12 cellular contexts compared by ENCODE assay signal in the genomic region with DNA sequence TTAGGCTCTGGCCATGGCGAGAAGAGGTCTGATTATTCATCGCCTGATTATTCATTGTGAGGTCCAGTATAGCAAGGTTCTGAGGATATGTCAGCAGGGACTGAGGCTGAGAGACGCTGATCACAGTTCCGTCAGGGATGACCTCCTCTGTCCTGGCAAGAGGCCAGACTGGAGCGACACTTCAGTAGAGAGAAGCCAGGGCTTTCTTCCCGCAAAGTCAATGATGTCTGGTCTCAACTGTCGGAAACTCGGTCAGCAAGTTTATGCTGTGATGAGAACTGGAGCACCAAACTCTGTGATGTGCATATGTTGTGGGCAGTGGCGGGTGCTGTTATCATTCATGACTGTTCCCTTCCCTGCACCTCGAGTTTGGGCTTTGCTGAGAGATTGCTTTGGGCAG. TPM values are rescaled to one million over a fixed set of nuclear protein-coding genes. Genes with fewer than 3 reads are reported as not detected.
DNase-seq lines count a peak whose midpoint lies in the region; ATAC-seq, FAIRE-seq and TF ChIP-seq lines count a peak whose summit lies in the region.
"Had no signal": no experiment of that assay in that cellular context is flagged by ENCODE, and none has a peak within 500 bp of the region (broad histone marks: within the 10 kb centered on the region; RNA-seq: fewer than 3 reads in every experiment).

No MANE protein-coding gene starts in this region.

- no peak overlapping the region for H2AK5ac ChIP-seq in H9 (ENCODE audit: insufficient read length, low read length)

- H3K79me2 ChIP-seq in H9 (ENCODE audit: insufficient read depth, low read length) (no peaks in the 10 kb centered on the region), keratinocyte (ENCODE audit: control insufficient read depth, insufficient read depth, low read length) (no peaks in the 10 kb centered on the region)

- H2BK20ac ChIP-seq in H9 (ENCODE audit: low read depth, low read length, poor library complexity, severe bottlenecking): no peak overlapping the region

- peak overlapping the region in 2 of 3 donors; percentile 82 to 93 for H3K27ac Mint-ChIP-seq in CD4-positive, CD25-positive, alpha-beta regulatory T cell
- peak overlapping the region; percentile 81 to 100 (median 86); a peak in 5 of 7 replicates for H3K27ac Mint-ChIP-seq in H9

- H4K91ac ChIP-seq in H9 (ENCODE audit: insufficient read length, low read depth, low read length): no peak overlapping the region

- no peak overlapping the region for H2BK12ac ChIP-seq in H9 (ENCODE audit: insufficient read length, low read depth, low read length)

- no peaks in the 10 kb centered on the region for H3K27me3 ChIP-seq in CD4-positive, CD25-positive, alpha-beta regulatory T cell (ENCODE audit: control insufficient read depth, insufficient read depth, low read length)
- H3K27me3 ChIP-seq in H9 (ENCODE audit: insufficient read depth, low read length): no peaks in the 10 kb centered on the region
- H3K27me3 ChIP-seq in keratinocyte (ENCODE audit: control insufficient read depth, extremely low read depth, insufficient read depth, low read length): no peaks in the 10 kb centered on the region
- H3K27me3 ChIP-seq: cardiac muscle cell had no signal

- no peaks in the 10 kb centered on the region for H3K27me3 Mint-ChIP-seq in CD4-positive, CD25-positive, alpha-beta regulatory T cell
- no peaks in the 10 kb centered on the region for H3K27me3 Mint-ChIP-seq in H9 (ENCODE audit: low read depth)

- H4K5ac ChIP-seq in H9 (ENCODE audit: insufficient read length, low read depth, low read length): no peak overlapping the region

- no peak for ATAC-seq in CD4-positive, CD25-positive, alpha-beta regulatory T cell (ENCODE audit: low read depth in 2 of 2)
- no peak for ATAC-seq in GM18858 (IDR thresholded peaks at IDR 0.05; ENCODE audit: unreplicated experiment)

- H3K56ac ChIP-seq in H9 (ENCODE audit: insufficient read length, low read depth, low read length): no peak overlapping the region

- H3K9ac ChIP-seq in H9 (ENCODE audit: extremely low read depth, insufficient read length, low read length) (no peak overlapping the region), SK-N-MC (ENCODE audit: insufficient read length) (no peak overlapping the region), keratinocyte (ENCODE audit: control insufficient read depth, extremely low read depth, insufficient read depth, low read length) (peak overlapping the region; percentile 83)

- no peak for DNase-seq in CD4-positive, CD25-positive, alpha-beta regulatory T cell
- DNase-seq in H9: no peak
- DNase-seq in SK-N-MC (ENCODE audit: low read depth, low spot score): no peak
- DNase-seq in keratinocyte (ENCODE audit: low read depth, low spot score): no peak
- DNase-seq in RKO (ENCODE audit: low spot score): no peak
- no peak for DNase-seq in DMS 273 treated with DMSO at 0.1 percent for 48 hours (lab: John Stamatoyannopoulos, UW)
- DNase-seq in SKM-1 (lab: John Stamatoyannopoulos, UW; ENCODE audit: unreplicated experiment): no peak
- DNase-seq: kidney; NCI-H524 treated with DMSO at 0.1 percent for 48 hours; stimulated activated CD4-positive, alpha-beta T cell treated with anti-CD3 and anti-CD28 coated beads, Interleukin-2, amount 100 ng/mL, for 48 hours had no signal

- no peak for FAIRE-seq in keratinocyte (lab: Jason Lieb, UNC)
- FAIRE-seq: kidney had no signal

- no peaks in the 10 kb centered on the region for H3K9me1 ChIP-seq in keratinocyte (ENCODE audit: control insufficient read depth, extremely low read depth, insufficient read depth, low read length)

- H3K9me3 ChIP-seq in CD4-positive, CD25-positive, alpha-beta regulatory T cell (ENCODE audit: control insufficient read depth in 2 of 2, low read length in 2 of 2): no peaks in the 10 kb centered on the region
- no peaks in the 10 kb centered on the region for H3K9me3 ChIP-seq in H9 (ENCODE audit: control insufficient read depth, low read depth, low read length)
- no peaks in the 10 kb centered on the region for H3K9me3 ChIP-seq in SK-N-MC (ENCODE audit: low read depth, low read length)
- no peaks in the 10 kb centered on the region for H3K9me3 ChIP-seq in keratinocyte (ENCODE audit: control insufficient read depth, low read depth, low read length)

- no peak overlapping the region for H4K8ac ChIP-seq in H9 (replicated peaks; ENCODE audit: insufficient read length, low read depth, low read length)

- WGBS in H9 (ENCODE audit: extremely low coverage, insufficient read length, low lambda C conversion rate): no CpG with 5 or more reads among the region's 10 CpGs

- H4K20me1 ChIP-seq in H9 (ENCODE audit: control insufficient read depth, insufficient read depth, insufficient read length) (no peaks in the 10 kb centered on the region), keratinocyte (ENCODE audit: control insufficient read depth, extremely low read depth, insufficient read depth, low read length) (no peaks in the 10 kb centered on the region)

- no peaks in the 10 kb centered on the region for H3K36me3 ChIP-seq in CD4-positive, CD25-positive, alpha-beta regulatory T cell (ENCODE audit: control insufficient read depth, insufficient read depth, low read length)
- H3K36me3 ChIP-seq in SK-N-MC (ENCODE audit: insufficient read depth, low read length) (no peaks in the 10 kb centered on the region), keratinocyte (ENCODE audit: control insufficient read depth in 2 of 2, extremely low read depth in 1 of 2, insufficient read depth in 2 of 2, low read length in 2 of 2) (no peaks in the 10 kb centered on the region)
- H3K36me3 ChIP-seq: cardiac muscle cell had no signal

- no peaks in the 10 kb centered on the region for H3K9me3 Mint-ChIP-seq in CD4-positive, CD25-positive, alpha-beta regulatory T cell
- no peaks in the 10 kb centered on the region; a peak in 1 of 5 replicates for H3K9me3 Mint-ChIP-seq in H9

- no peak overlapping the region for H2BK5ac ChIP-seq in H9 (ENCODE audit: insufficient read length, low read length)

- no peak overlapping the region for H2AFZ ChIP-seq in H9 (ENCODE audit: low read length)
- no peak overlapping the region for H2AFZ ChIP-seq in keratinocyte (ENCODE audit: control insufficient read depth, low read length)

- no peaks in the 10 kb centered on the region for H3K79me1 ChIP-seq in H9 (ENCODE audit: insufficient read depth, low read depth, low read length, poor library complexity, severe bottlenecking)

- dilution Hi-C loops in keratinocyte (cut with MboI; ENCODE audit: extremely low pct_ligation_motif_present, low sequenced_read_pairs): no loop called here

- no peak overlapping the region for H2BK120ac ChIP-seq in H9 (ENCODE audit: low read depth, low read length, poor library complexity, severe bottlenecking)

- no peak overlapping the region for H3T11ph ChIP-seq in H9 (ENCODE audit: low read length)

- no peak overlapping the region for H3K4me3 ChIP-seq in CD4-positive, CD25-positive, alpha-beta regulatory T cell (ENCODE audit: low read depth, low read length)
- H3K4me3 ChIP-seq in SK-N-MC: no peak overlapping the region
- no peak overlapping the region for H3K4me3 ChIP-seq in keratinocyte (ENCODE audit: control insufficient read depth in 2 of 3, extremely low read depth in 1 of 3, insufficient read depth in 2 of 3, low read depth in 1 of 3, low read length in 3 of 3)
- H3K4me3 ChIP-seq: cardiac muscle cell had no signal

- H3K4ac ChIP-seq in H9 (ENCODE audit: low read depth, low read length): no peak overlapping the region

- H3K27ac ChIP-seq in CD4-positive, CD25-positive, alpha-beta regulatory T cell (ENCODE audit: insufficient read depth, low read length, poor library complexity, severe bottlenecking): no peak overlapping the region
- H3K27ac ChIP-seq in H9 (ENCODE audit: insufficient read length, low read depth, low read length): no peak overlapping the region
- peak overlapping the region; percentile 93 for H3K27ac ChIP-seq in SK-N-MC
- peak overlapping the region; percentile 99 for H3K27ac ChIP-seq in keratinocyte (ENCODE audit: control insufficient read depth, insufficient read depth, low read length)
- H3K27ac ChIP-seq: cardiac muscle cell had no signal

- H3K23me2 ChIP-seq in H9 (ENCODE audit: insufficient read length, low read depth, low read length, poor library complexity, severe bottlenecking): no peaks in the 10 kb centered on the region

- peaks cover 9 to 61% (median 25%) of the 10 kb centered on the region in 4 donors for H3K4me1 Mint-ChIP-seq in CD4-positive, CD25-positive, alpha-beta regulatory T cell
- peaks cover 20 to 44% of the 10 kb centered on the region in 2 experiments for H3K4me1 Mint-ChIP-seq in H9

- no peak overlapping the region; the same call in 1 of the 2 replicates for H3K14ac ChIP-seq in H9 (ENCODE audit: insufficient read depth, low read length)

- TF ChIP-seq CTCF in H9 (conservative IDR thresholded peaks at IDR 0.05) (no peak), keratinocyte (optimal IDR thresholded peaks at IDR 0.05 in 1 of 3, IDR thresholded peaks at IDR 0.05 in 1 of 3, conservative IDR thresholded peaks at IDR 0.05 in 1 of 3; ENCODE audit: extremely low read depth in 1 of 3, insufficient read depth in 2 of 3, low read length in 3 of 3) (no peak)

- no peak overlapping the region for H2BK15ac ChIP-seq in H9 (ENCODE audit: low read depth, low read length)

- H3K4me3 Mint-ChIP-seq in CD4-positive, CD25-positive, alpha-beta regulatory T cell: peak overlapping the region in 1 of 4 donors; percentile 64
- no peak overlapping the region for H3K4me3 Mint-ChIP-seq in H9

- no peak overlapping the region for H3K23ac ChIP-seq in H9 (ENCODE audit: insufficient read length, low read depth, low read length)

- no peak overlapping the region for H3K18ac ChIP-seq in H9 (ENCODE audit: insufficient read length, low read depth, low read length)

- peaks cover 3% of the 10 kb centered on the region for H3K36me3 Mint-ChIP-seq in CD4-positive, CD25-positive, alpha-beta regulatory T cell
- H3K36me3 Mint-ChIP-seq in H9 (ENCODE audit: insufficient read depth in 1 of 3, low read depth in 3 of 3): no peaks in the 10 kb centered on the region

- no peak overlapping the region for H3K4me2 ChIP-seq in H9 (ENCODE audit: insufficient read depth, insufficient read length, low read length)
- peak overlapping the region; percentile 27 for H3K4me2 ChIP-seq in keratinocyte (ENCODE audit: control insufficient read depth, extremely low read depth, insufficient read depth, low read depth, low read length)

- peaks cover 33% of the 10 kb centered on the region for H3K4me1 ChIP-seq in CD4-positive, CD25-positive, alpha-beta regulatory T cell (ENCODE audit: control insufficient read depth, insufficient read depth, low read length, poor library complexity, severe bottlenecking)
- peaks cover 4% of the 10 kb centered on the region; the same call in 1 of the 2 replicates for H3K4me1 ChIP-seq in H9 (ENCODE audit: insufficient read depth, low read length)
- H3K4me1 ChIP-seq in keratinocyte (ENCODE audit: control insufficient read depth, extremely low read depth, insufficient read depth, low read length): peaks cover 31% of the 10 kb centered on the region

RNA-seq across cellular contexts. Expression of a gene that starts 29.0 kb away (rescaled TPM):
- total RNA-seq in CD4-positive, CD25-positive, alpha-beta regulatory T cell: 29.1 TPM
- polyA plus RNA-seq in CD4-positive, CD25-positive, alpha-beta regulatory T cell: 1 to 10 TPM; 5.0 to 9.9 (median 6.9) TPM
- total RNA-seq in H9 (2021): 60.2 and 63.1 TPM in 2 replicates
- 35.5 to 67.5 TPM (median 42.1 TPM) in 3 replicates for polyA plus RNA-seq in keratinocyte
- 3.5 TPM for polyA plus RNA-seq in keratinocyte (2011; ENCODE audit: low read depth)
- 52.4 and 61.2 TPM in 2 replicates for polyA plus RNA-seq in keratinocyte (2011; cell fraction: cytosol; rRNA removed)
- polyA plus RNA-seq in keratinocyte (2011; cell fraction: nucleus; rRNA removed): 30.6 and 47.8 TPM in 2 replicates
- polyA plus RNA-seq in keratinocyte (2012; ENCODE audit: low replicate concordance): 12.7 and 39.9 TPM in 2 replicates
- 55.6 to 84.6 TPM (median 76.0 TPM) in 3 replicates for polyA minus RNA-seq in keratinocyte
- 50.1 TPM for polyA minus RNA-seq in keratinocyte (2011; cell fraction: cytosol; rRNA and poly(A)+ RNA removed)
- 29.0 and 40.4 TPM in 2 replicates for polyA minus RNA-seq in keratinocyte (2011; cell fraction: nucleus; rRNA and poly(A)+ RNA removed)

Comparison
In these comparisons a context has a peak if more than half of its experiments do, and no peak if none do; other contexts are left out.
1. H3K27ac ChIP-seq: peak in SK-N-MC (single experiment) and keratinocyte (single experiment); none in CD4-positive, CD25-positive, alpha-beta regulatory T cell (single experiment) and H9 (single experiment).